In genomic region chr5:168455201-168455600, GRCh38 we compare ENCODE assay signal across 22 cellular contexts. TPM values are rescaled to one million over a fixed set of nuclear protein-coding genes. Genes with fewer than 3 reads are reported as not detected.
A peak's percentile ranks its signal among the peaks of the same experiment; 100 is the strongest.
DNase-seq lines count a peak whose midpoint lies in the region; ATAC-seq, FAIRE-seq and TF ChIP-seq lines count a peak whose summit lies in the region.
"Had no signal": no experiment of that assay in that cellular context is flagged by ENCODE, and none has a peak within 500 bp of the region (broad histone marks: within the 10 kb centered on the region; RNA-seq: fewer than 3 reads in every experiment).

No MANE protein-coding gene starts in this region.

- no peaks in the 10 kb centered on the region for H3K79me2 ChIP-seq in trophoblast cell (ENCODE audit: control insufficient read depth, insufficient read depth, low read length, poor library complexity)

- H3K4me3 ChIP-seq in trophoblast cell (ENCODE audit: low read depth, low read length) (no peak overlapping the region), foreskin fibroblast (ENCODE audit: low read depth in 1 of 2, low read length in 2 of 2) (no peak overlapping the region)
- H3K4me3 ChIP-seq: A549; BLaER1 treated with 17β-estradiol and CSF1 and Interleukin-3, amounts not matched to agents 10 nM and 100 nM had no signal

- no peak overlapping the region for H2AK5ac ChIP-seq in trophoblast cell (ENCODE audit: low read length)

- no peaks in the 10 kb centered on the region for H3K27me3 ChIP-seq in trophoblast cell (ENCODE audit: insufficient read depth, low read length)
- H3K27me3 ChIP-seq: BLaER1 treated with 17β-estradiol and CSF1 and Interleukin-3, amounts not matched to agents 10 nM and 100 nM had no signal

- H3K18ac ChIP-seq in trophoblast cell (ENCODE audit: low read length) = no peak overlapping the region

- peak; percentile 22 for ATAC-seq in stimulated activated effector memory CD8-positive, alpha-beta T cell treated with anti-CD3 and anti-CD28 coated beads, Interleukin-12 subunit alpha, Interleukin-12 subunit beta, amount 100 ng/mL, for 72 hours

- H4K12ac ChIP-seq in trophoblast cell (ENCODE audit: low read depth, low read length) = no peak overlapping the region

- peaks cover 2% of the 10 kb centered on the region for H3K9me3 ChIP-seq in trophoblast cell (ENCODE audit: insufficient read depth, low read depth, low read length)

- WGBS in trophoblast cell (ENCODE audit: extremely low coverage, insufficient coverage, insufficient read length) = no CpG with 5 or more reads among the region's 12 CpGs

- no peak overlapping the region for H4K91ac ChIP-seq in trophoblast cell (ENCODE audit: low read depth, low read length)

- no peak overlapping the region for H3K9ac ChIP-seq in trophoblast cell (ENCODE audit: low read length)
- H3K9ac ChIP-seq: BLaER1 treated with 17β-estradiol and CSF1 and Interleukin-3, amounts not matched to agents 10 nM and 100 nM had no signal

- H2BK12ac ChIP-seq in trophoblast cell (ENCODE audit: low read length) = no peak overlapping the region

- peaks cover 33 to 45% of the 10 kb centered on the region in 2 experiments for H3K36me3 ChIP-seq in trophoblast cell (ENCODE audit: control insufficient read depth in 1 of 2, insufficient read depth in 2 of 2, low read length in 2 of 2)

- no peak overlapping the region for H3K4me3 Mint-ChIP-seq in stimulated activated effector memory CD8-positive, alpha-beta T cell treated with anti-CD3 and anti-CD28 coated beads, Interleukin-12 subunit alpha, Interleukin-12 subunit beta, amount 100 ng/mL, for 72 hours
- H3K4me3 Mint-ChIP-seq: B cell; CD4-positive, alpha-beta T cell; CD8-positive, alpha-beta memory T cell had no signal

- TF ChIP-seq CTCF in foreskin fibroblast (IDR thresholded peaks at IDR 0.05; ENCODE audit: low read depth, low read length) = no peak

- H3K9me3 Mint-ChIP-seq in stimulated activated effector memory CD8-positive, alpha-beta T cell treated with anti-CD3 and anti-CD28 coated beads, Interleukin-12 subunit alpha, Interleukin-12 subunit beta, amount 100 ng/mL, for 72 hours = peaks cover 3% of the 10 kb centered on the region
- H3K9me3 Mint-ChIP-seq: CD4-positive, alpha-beta T cell had no signal

- H3K27ac ChIP-seq in trophoblast cell (ENCODE audit: low read depth, low read length) = no peak overlapping the region
- H3K27ac ChIP-seq: 22Rv1; A549; BLaER1 treated with 17β-estradiol and CSF1 and Interleukin-3, amounts not matched to agents 10 nM and 100 nM; C4-2B had no signal

- H3K4me1 ChIP-seq in trophoblast cell (ENCODE audit: control insufficient read depth in 1 of 2, insufficient read depth in 2 of 2, low read length in 2 of 2) = peaks cover 0 to 2% of the 10 kb centered on the region in 2 experiments
- H3K4me1 ChIP-seq: A549; BLaER1 treated with 17β-estradiol and CSF1 and Interleukin-3, amounts not matched to agents 10 nM and 100 nM had no signal

- H3K14ac ChIP-seq in trophoblast cell (ENCODE audit: low read length) = no peak overlapping the region

- H4K8ac ChIP-seq in trophoblast cell (ENCODE audit: low read depth, low read length) = peak overlapping the region; percentile 23

- no peak overlapping the region for H3K27ac Mint-ChIP-seq in stimulated activated effector memory CD8-positive, alpha-beta T cell treated with anti-CD3 and anti-CD28 coated beads, Interleukin-12 subunit alpha, Interleukin-12 subunit beta, amount 100 ng/mL, for 72 hours
- H3K27ac Mint-ChIP-seq: B cell; CD4-positive, alpha-beta T cell; CD8-positive, alpha-beta memory T cell had no signal

- no peaks in the 10 kb centered on the region for H3K4me1 Mint-ChIP-seq in stimulated activated effector memory CD8-positive, alpha-beta T cell treated with anti-CD3 and anti-CD28 coated beads, Interleukin-12 subunit alpha, Interleukin-12 subunit beta, amount 100 ng/mL, for 72 hours
- H3K4me1 Mint-ChIP-seq: B cell; CD8-positive, alpha-beta memory T cell had no signal

- H2BK5ac ChIP-seq in trophoblast cell (ENCODE audit: low read depth, low read length, poor library complexity) = no peak overlapping the region

- no peak overlapping the region for H2BK120ac ChIP-seq in trophoblast cell (ENCODE audit: insufficient read depth, low read length, poor library complexity)

- FAIRE-seq in urothelium cell line (lab: Jason Lieb, UNC) = no peak
- FAIRE-seq: A549, G401.6, GM12891, GM19239 had no signal

- no peaks in the 10 kb centered on the region for H3K36me3 Mint-ChIP-seq in stimulated activated effector memory CD8-positive, alpha-beta T cell treated with anti-CD3 and anti-CD28 coated beads, Interleukin-12 subunit alpha, Interleukin-12 subunit beta, amount 100 ng/mL, for 72 hours
- H3K36me3 Mint-ChIP-seq: CD8-positive, alpha-beta memory T cell had no signal

- no peak overlapping the region for H3K23ac ChIP-seq in trophoblast cell (ENCODE audit: low read length)

- DNase-seq in activated effector memory CD4-positive, alpha-beta T cell treated with anti-CD3 and anti-CD28 coated beads, Interleukin-2, amount 50 U/mL, for 16 hours = peak; percentile 52
- no peak for DNase-seq in activated effector memory CD4-positive, alpha-beta T cell treated with Interleukin-2 at 50 U/mL for 16 hours
- DNase-seq in mesenteric fat pad (ENCODE audit: low spot score) (peak; percentile 65), trophoblast cell (no peak), foreskin fibroblast (no peak), urothelium cell line (ENCODE audit: low spot score) (no peak), NCI-H345 treated with DMSO at 0.1 percent for 48 hours (lab: John Stamatoyannopoulos, UW; ENCODE audit: unreplicated experiment) (no peak)
- DNase-seq in stimulated activated effector memory CD8-positive, alpha-beta T cell treated with anti-CD3 and anti-CD28 coated beads, Interleukin-12 subunit alpha, Interleukin-12 subunit beta, amount 100 ng/mL, for 72 hours (ENCODE audit: low spot score in 2 of 2) = no peak
- DNase-seq: AML-193; CD4-positive, alpha-beta T cell; CD8-positive, alpha-beta memory T cell; COR-L47; DMS79 treated with DMSO at 0.1 percent for 48 hours; GF-D8 had no signal

- no peak overlapping the region for H2AFZ ChIP-seq in trophoblast cell (ENCODE audit: insufficient read depth, low read length, poor library complexity)

- no peaks in the 10 kb centered on the region for H3K79me1 ChIP-seq in trophoblast cell (ENCODE audit: low read length)

- no peak overlapping the region for H3K4ac ChIP-seq in trophoblast cell (ENCODE audit: low read depth, low read length)

- no peak overlapping the region for H3K4me2 ChIP-seq in trophoblast cell (ENCODE audit: low read length)
- H3K4me2 ChIP-seq: A549; BLaER1 treated with 17β-estradiol and CSF1 and Interleukin-3, amounts not matched to agents 10 nM and 100 nM had no signal

RNA-seq across cellular contexts. Expression of gene RARS1, which starts 31.1 kb away (rescaled TPM):
- 65.6 TPM for total RNA-seq in mesenteric fat pad
- polyA plus RNA-seq in trophoblast cell (2013) = 86.5 and 89.0 TPM in 2 replicates

Comparison
In these comparisons a context has a peak if more than half of its experiments do, and no peak if none do; other contexts are left out.
1. DNase-seq: peak in activated effector memory CD4-positive, alpha-beta T cell treated with anti-CD3 and anti-CD28 coated beads, Interleukin-2, amount 50 U/mL, for 16 hours (single experiment) and mesenteric fat pad (single experiment); none in activated effector memory CD4-positive, alpha-beta T cell treated with Interleukin-2 at 50 U/mL for 16 hours (single experiment), trophoblast cell (0 of 2), stimulated activated effector memory CD8-positive, alpha-beta T cell treated with anti-CD3 and anti-CD28 coated beads, Interleukin-12 subunit alpha, Interleukin-12 subunit beta, amount 100 ng/mL, for 72 hours (0 of 2), foreskin fibroblast (0 of 2), urothelium cell line (single experiment) and NCI-H345 treated with DMSO at 0.1 percent for 48 hours (single experiment).